In the genomic region with DNA sequence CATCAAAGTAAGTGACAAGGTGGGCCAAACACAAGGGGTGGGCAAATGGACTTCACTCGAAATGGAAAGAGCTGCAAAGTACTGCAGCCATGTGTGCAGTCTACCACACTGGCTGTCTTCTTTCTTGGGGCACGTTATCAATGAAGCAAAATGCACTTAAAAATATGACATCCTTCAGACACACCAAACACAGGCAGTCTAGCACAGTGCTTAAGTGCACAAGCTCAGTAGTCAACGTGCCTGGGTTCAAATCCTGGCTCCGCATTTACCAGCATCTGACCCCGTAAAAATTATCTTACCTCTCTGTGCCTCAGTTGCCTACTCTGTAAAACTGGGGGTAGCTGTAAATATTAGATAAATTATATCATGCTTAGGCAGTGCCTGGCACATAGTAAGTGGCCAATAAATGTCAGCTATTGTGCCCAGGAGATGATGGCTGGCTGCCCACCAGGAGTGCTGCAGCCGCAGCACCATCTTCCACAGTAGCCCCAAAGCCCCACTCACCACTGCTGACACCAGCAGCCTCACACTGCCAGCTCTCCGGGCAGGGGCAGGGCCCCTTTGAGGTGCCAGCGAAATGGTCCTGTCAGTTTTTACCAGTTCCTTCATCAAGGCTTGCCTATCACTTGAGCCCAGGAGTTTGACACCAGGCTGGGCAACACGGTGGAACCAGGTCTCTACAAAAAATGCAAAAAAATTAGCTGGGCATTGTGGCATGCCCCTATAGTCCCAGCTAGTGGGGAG, we compare ENCODE assay signal across 19 cellular contexts.
DNase-seq lines count a peak whose midpoint lies in the region; ATAC-seq, FAIRE-seq and TF ChIP-seq lines count a peak whose summit lies in the region.
"Had no signal": no experiment of that assay in that cellular context is flagged by ENCODE, and none has a peak within 500 bp of the region (broad histone marks: within the 10 kb centered on the region; RNA-seq: fewer than 3 reads in every experiment).

No MANE protein-coding gene starts in this region.

- no peaks in the 10 kb centered on the region for H4K20me1 ChIP-seq in HepG2 (ENCODE audit: insufficient read depth, low read length)
- H4K20me1 ChIP-seq in K562 (replicated peaks; ENCODE audit: control insufficient read depth, insufficient read depth, low read length) = no peaks in the 10 kb centered on the region
- no peaks in the 10 kb centered on the region for H4K20me1 ChIP-seq in Karpas-422 (ENCODE audit: insufficient read depth, low read depth, low read length)

- H3K9me1 ChIP-seq in K562 (ENCODE audit: control insufficient read depth, insufficient read depth, low read length) = no peaks in the 10 kb centered on the region

- H3K9me2 ChIP-seq in Karpas-422 (replicated peaks; ENCODE audit: insufficient read depth, low read length) = no peaks in the 10 kb centered on the region

- TF ChIP-seq CTCF in HepG2 (CRISPR knock-in tag; IDR thresholded peaks at IDR 0.05) (no peak), right lobe of liver (IDR thresholded peaks at IDR 0.05) (no peak), K562 (IDR thresholded peaks at IDR 0.05 in 2 of 3, conservative IDR thresholded peaks at IDR 0.05 in 1 of 3; ENCODE audit: insufficient read depth in 2 of 3, low read depth in 1 of 3, low read length in 3 of 3) (no peak), neural crest cell (conservative IDR thresholded peaks at IDR 0.05) (no peak), glutamatergic neuron (IDR thresholded peaks at IDR 0.05; ENCODE audit: partially characterized antibody, unreplicated experiment) (no peak)

- intact Hi-C loops in HepG2 (cut with micrococcal nuclease; ENCODE audit: unreplicated experiment) = no loop called here
- intact Hi-C loops in right lobe of liver (cut with DNase I) = loop anchor here (10.0 kb wide), 2 partner anchors 243 to 273 kb away; no protein-coding TSS in a partner anchor
- intact Hi-C loops in K562 (cut with micrococcal nuclease) = loop anchor here (5.0 kb wide), 1 partner anchor 535 kb away; no protein-coding TSS in a partner anchor

- DNase-seq in HepG2 (ENCODE audit: low spot score) = no peak
- DNase-seq in right lobe of liver = no peak
- DNase-seq in K562 (ENCODE audit: extremely low read depth in 1 of 4, low spot score in 3 of 4) = no peak
- DNase-seq in neural crest cell (ENCODE audit: low read depth, low spot score) = no peak
- DNase-seq in NCI-H1694 treated with DMSO at 0.1 percent for 48 hours (lab: John Stamatoyannopoulos, UW) = no peak
- no peak for DNase-seq in glutamatergic neuron
- DNase-seq in Karpas-422 = no peak
- DNase-seq in stimulated activated naive B cell treated with anti-CD40 and anti-IgM and Interleukin-4, amounts not matched to agents 10 μg/mL and 1 μg/mL and 100 μg/mL, for 72 hours = no peak
- DNase-seq: Calu3; CD8-positive, alpha-beta memory T cell; DMS153; NCI-H1105; NCI-H345; NCI-H524; NCI-H774 had no signal

- H3K27ac ChIP-seq in HepG2 (ENCODE audit: extremely low read length, insufficient read depth, low read length) (no peak overlapping the region), right lobe of liver (no peak overlapping the region), K562 (ENCODE audit: extremely low read depth, low read depth, low read length) (no peak overlapping the region), Karpas-422 (ENCODE audit: low read length) (no peak overlapping the region)
- H3K27ac ChIP-seq: 22Rv1, KMS-11, SJCRH30 had no signal

- CTCF ChIA-PET in HepG2 (lab: Yijun Ruan, JAX; ENCODE audit: low intra/inter-chr PET ratio, low total read pairs) = no interaction called here
- CTCF ChIA-PET in K562 (lab: Yijun Ruan, JAX; ENCODE audit: low intra/inter-chr PET ratio) = interaction anchor here (2.9 to 3.6 kb wide), 2 partner anchors 220 to 280 kb away, joined by 25 read pairs; no protein-coding TSS in a partner anchor

- H3K36me3 Mint-ChIP-seq in neural crest cell (ENCODE audit: low read depth) (no peaks in the 10 kb centered on the region), glutamatergic neuron (ENCODE audit: unreplicated experiment) (no peaks in the 10 kb centered on the region)
- peaks cover 10 to 31% of the 10 kb centered on the region in 2 donors for H3K36me3 Mint-ChIP-seq in stimulated activated naive B cell treated with anti-CD40 and anti-IgM and Interleukin-4, amounts not matched to agents 10 μg/mL and 1 μg/mL and 100 μg/mL, for 72 hours
- H3K36me3 Mint-ChIP-seq: CD8-positive, alpha-beta memory T cell had no signal

- H3K4me2 ChIP-seq in HepG2 (ENCODE audit: low read depth, low read length) = peak overlapping the region; percentile 97; the same call in 1 of the 2 replicates
- 0 out of 2 replicates have a peak overlapping the region, but pooled peaks have one; percentile 9 for H3K4me2 ChIP-seq in K562 (ENCODE audit: insufficient read depth, low read length)
- no peak overlapping the region for H3K4me2 ChIP-seq in Karpas-422 (ENCODE audit: low read depth, low read length, poor library complexity, severe bottlenecking)
- H3K4me2 ChIP-seq: KMS-11 had no signal

- TF ChIP-seq POLR2A in HepG2 (IDR thresholded peaks at IDR 0.05; ENCODE audit: insufficient read depth in 1 of 2, low read depth in 2 of 2, low read length in 2 of 2) (no peak), right lobe of liver (IDR thresholded peaks at IDR 0.05) (no peak), K562 (conservative IDR thresholded peaks at IDR 0.05) (no peak)

- no peak overlapping the region for H3K4me3 ChIP-seq in HepG2 (replicated peaks in 1 of 3; ENCODE audit: insufficient read depth in 1 of 3, low read depth in 2 of 3, low read length in 3 of 3)
- no peak overlapping the region for H3K4me3 ChIP-seq in right lobe of liver
- H3K4me3 ChIP-seq in K562 = no peak overlapping the region
- H3K4me3 ChIP-seq in Karpas-422 (ENCODE audit: low read length) = no peak overlapping the region

- POLR2A ChIA-PET in HepG2 (lab: Yijun Ruan, JAX) = interaction anchor here (3.1 kb wide), 1 partner anchor 214 kb away, joined by 8 read pairs; the partner anchor contains the start of gene SERTAD2
- POLR2A ChIA-PET in K562 (lab: Yijun Ruan, JAX) = interaction anchor here (0.7 to 1.6 kb wide), 8 partner anchors 8 to 223 kb away, joined by 3 to 6 read pairs (median 4); no protein-coding TSS in a partner anchor

- H3K27me3 ChIP-seq in HepG2 (ENCODE audit: control insufficient read depth in 1 of 2, insufficient read depth in 2 of 2, low read length in 2 of 2) (peaks cover 5 to 46% of the 10 kb centered on the region in 2 experiments), right lobe of liver (no peaks in the 10 kb centered on the region), K562 (ENCODE audit: control insufficient read depth in 2 of 2, insufficient read depth in 2 of 2, low read length in 2 of 2) (no peaks in the 10 kb centered on the region), Karpas-422 (ENCODE audit: low read length) (no peaks in the 10 kb centered on the region)
- H3K27me3 ChIP-seq: SJCRH30 had no signal

- TF ChIP-seq RAD21 in HepG2 (CRISPR knock-in tag; IDR thresholded peaks at IDR 0.05) = no peak
- TF ChIP-seq RAD21 in K562 (CRISPR knock-in tag; conservative IDR thresholded peaks at IDR 0.05 in 1 of 2, IDR thresholded peaks at IDR 0.05 in 1 of 2) = no peak

- H3K27me3 Mint-ChIP-seq in neural crest cell (ENCODE audit: low read depth) (no peaks in the 10 kb centered on the region), glutamatergic neuron (ENCODE audit: unreplicated experiment) (peaks cover 6% of the 10 kb centered on the region)
- H3K27me3 Mint-ChIP-seq in stimulated activated naive B cell treated with anti-CD40 and anti-IgM and Interleukin-4, amounts not matched to agents 10 μg/mL and 1 μg/mL and 100 μg/mL, for 72 hours = no peaks in the 10 kb centered on the region

- peak overlapping the region; percentile 74 for H3K4me3 Mint-ChIP-seq in neural crest cell
- H3K4me3 Mint-ChIP-seq in glutamatergic neuron (ENCODE audit: unreplicated experiment) = no peak overlapping the region
- H3K4me3 Mint-ChIP-seq in stimulated activated naive B cell treated with anti-CD40 and anti-IgM and Interleukin-4, amounts not matched to agents 10 μg/mL and 1 μg/mL and 100 μg/mL, for 72 hours = no peak overlapping the region

- no peaks in the 10 kb centered on the region for H3K79me2 ChIP-seq in HepG2 (ENCODE audit: insufficient read depth, low read length)
- no peaks in the 10 kb centered on the region for H3K79me2 ChIP-seq in K562 (ENCODE audit: control insufficient read depth, insufficient read depth, low read length)
- H3K79me2 ChIP-seq in Karpas-422 (ENCODE audit: low read length) = no peaks in the 10 kb centered on the region

- ATAC-seq in HepG2 (no peak), right lobe of liver (no peak), K562 (no peak)
- no peak for ATAC-seq in stimulated activated naive B cell treated with anti-CD40 and anti-IgM and Interleukin-4, amounts not matched to agents 10 μg/mL and 1 μg/mL and 100 μg/mL, for 72 hours (replicated peaks)

- TF ChIP-seq EP300 in HepG2 (IDR thresholded peaks at IDR 0.05; ENCODE audit: low read depth in 2 of 2, low read length in 2 of 2) = no peak
- no peak for TF ChIP-seq EP300 in HepG2 (CRISPR knock-in tag; IDR thresholded peaks at IDR 0.05; ENCODE audit: borderline replicate concordance)
- no peak for TF ChIP-seq EP300 in K562 (IDR thresholded peaks at IDR 0.05; ENCODE audit: low read length)

- H3K4me1 ChIP-seq in HepG2 (ENCODE audit: insufficient read depth, low read length) (peaks cover 28% of the 10 kb centered on the region), right lobe of liver (no peaks in the 10 kb centered on the region), K562 (replicated peaks in 1 of 2; ENCODE audit: control insufficient read depth in 2 of 2, insufficient read depth in 2 of 2, low read length in 2 of 2) (peaks cover 15 to 20% of the 10 kb centered on the region in 2 experiments), Karpas-422 (ENCODE audit: low read length) (peaks cover 42% of the 10 kb centered on the region)

- in situ Hi-C loops in HepG2 (cut with HindIII; ENCODE audit: extremely low pct_ligation_motif_present, low pct_unique_long_range_greater_than_20kb) (no loop called here), K562 (cut with MboI) (no loop called here)

- H3K9me3 Mint-ChIP-seq in neural crest cell = no peaks in the 10 kb centered on the region
- H3K9me3 Mint-ChIP-seq in glutamatergic neuron (ENCODE audit: unreplicated experiment) = peaks cover 7% of the 10 kb centered on the region
- H3K9me3 Mint-ChIP-seq in stimulated activated naive B cell treated with anti-CD40 and anti-IgM and Interleukin-4, amounts not matched to agents 10 μg/mL and 1 μg/mL and 100 μg/mL, for 72 hours = no peaks in the 10 kb centered on the region
- H3K9me3 Mint-ChIP-seq: CD8-positive, alpha-beta memory T cell had no signal

- H3K4me1 Mint-ChIP-seq in neural crest cell = no peaks in the 10 kb centered on the region
- peaks cover 3% of the 10 kb centered on the region for H3K4me1 Mint-ChIP-seq in glutamatergic neuron (ENCODE audit: low read depth, unreplicated experiment)
- H3K4me1 Mint-ChIP-seq in stimulated activated naive B cell treated with anti-CD40 and anti-IgM and Interleukin-4, amounts not matched to agents 10 μg/mL and 1 μg/mL and 100 μg/mL, for 72 hours = peaks cover 9 to 10% of the 10 kb centered on the region in 2 donors

- H2AFZ ChIP-seq in HepG2 (ENCODE audit: low read length) (no peak overlapping the region), K562 (ENCODE audit: low read depth, low read length) (peak overlapping the region; percentile 79), Karpas-422 (ENCODE audit: low read length) (no peak overlapping the region)

- no peak for FAIRE-seq in HepG2 (lab: Jason Lieb, UNC)
- no peak for FAIRE-seq in K562 (lab: Jason Lieb, UNC)
- FAIRE-seq: GM12891 had no signal

- H3K9me3 ChIP-seq in HepG2 (ENCODE audit: low read length) = no peaks in the 10 kb centered on the region
- H3K9me3 ChIP-seq in right lobe of liver = no peaks in the 10 kb centered on the region
- H3K9me3 ChIP-seq in K562 (replicated peaks; ENCODE audit: control insufficient read depth, insufficient read depth, low read depth, low read length) = peaks cover 4% of the 10 kb centered on the region; the same call in 1 of the 2 replicates
- peaks cover 3% of the 10 kb centered on the region; the same call in 1 of the 2 replicates for H3K9me3 ChIP-seq in Karpas-422 (ENCODE audit: low read length)
- H3K9me3 ChIP-seq: SJCRH30 had no signal

- no peak overlapping the region for H3K9ac ChIP-seq in HepG2 (ENCODE audit: insufficient read depth, low read depth, low read length)
- H3K9ac ChIP-seq in K562 (ENCODE audit: insufficient read depth in 1 of 2, low read depth in 2 of 2, low read length in 2 of 2) = no peak overlapping the region; a peak in 1 of 4 replicates
- no peak overlapping the region for H3K9ac ChIP-seq in Karpas-422 (ENCODE audit: low read length)
- H3K9ac ChIP-seq: KMS-11 had no signal

- no peak overlapping the region for H3K27ac Mint-ChIP-seq in neural crest cell (ENCODE audit: unreplicated experiment)
- H3K27ac Mint-ChIP-seq in glutamatergic neuron (ENCODE audit: unreplicated experiment) = no peak overlapping the region
- H3K27ac Mint-ChIP-seq in stimulated activated naive B cell treated with anti-CD40 and anti-IgM and Interleukin-4, amounts not matched to agents 10 μg/mL and 1 μg/mL and 100 μg/mL, for 72 hours = no peak overlapping the region

- BruUV-seq in HepG2 (replicated peaks; lab: Mats Ljungman, UMichigan) = no TSS peak
- no TSS peak for BruUV-seq in K562 (replicated peaks; lab: Mats Ljungman, UMichigan)

- H3K36me3 ChIP-seq in HepG2 (replicated peaks in 1 of 2; ENCODE audit: control insufficient read depth in 1 of 2, insufficient read depth in 2 of 2, low read length in 2 of 2) (no peaks in the 10 kb centered on the region), right lobe of liver (no peaks in the 10 kb centered on the region), K562 (ENCODE audit: control insufficient read depth, insufficient read depth, low read length) (no peaks in the 10 kb centered on the region), Karpas-422 (ENCODE audit: insufficient read depth, low read length) (no peaks in the 10 kb centered on the region; the same call in 1 of the 2 replicates)
- H3K36me3 ChIP-seq: SJCRH30 had no signal

- WGBS in HepG2 (ENCODE audit: low lambda C conversion rate) = 59% methylated on average over 9 of the region's 9 CpGs
- 79% methylated on average over 5 of the region's 9 CpGs for WGBS in right lobe of liver (ENCODE audit: insufficient coverage, low coverage, low lambda C conversion rate, missing lambda C conversion rate)
- 37% methylated on average over 9 of the region's 9 CpGs for WGBS in K562 (ENCODE audit: insufficient coverage, low coverage, missing lambda C conversion rate)

Comparison
In these comparisons a context has a peak if more than half of its experiments do, and no peak if none do; other contexts are left out.
1. Of the 241 proteins assayed by ChIP-seq in both HepG2 and K562: peak only in HepG2: none; only in K562: MAX and TBP; in both: none; in neither: 238; mixed calls (peak in some experiments, not most) for 1.